ENCODE assay signal across 11 cellular contexts in genomic region chr10:127919418-127920191, GRCh38. TPM values are rescaled to one million over a fixed set of nuclear protein-coding genes. Genes with fewer than 3 reads are reported as not detected.
DNase-seq lines count a peak whose midpoint lies in the region; ATAC-seq and TF ChIP-seq lines count a peak whose summit lies in the region.
"Had no signal": no experiment of that assay in that cellular context is flagged by ENCODE, and none has a peak within 500 bp of the region (broad histone marks: within the 10 kb centered on the region; RNA-seq: fewer than 3 reads in every experiment).

No MANE protein-coding gene starts in this region.

- dilution Hi-C loops in IMR-90 (cut with HindIII; ENCODE audit: low sequenced_read_pairs, unreplicated experiment) = no loop called here

- in situ Hi-C loops in IMR-90 (cut with MboI; ENCODE audit: low sequenced_read_pairs) = no loop called here

- WGBS in IMR-90 (ENCODE audit: extremely low coverage in 2 of 2, insufficient read length in 1 of 2), 2 experiments = 47% methylated on average over 7 of the region's 11 CpGs; no CpG with 5 or more reads in 1 of the 2 experiments

- no TSS peak for BruUV-seq in IMR-90 (replicated peaks; lab: Mats Ljungman, UMichigan)

- H3K14ac ChIP-seq in IMR-90 (replicated peaks; ENCODE audit: low read depth, low read length) = no peak overlapping the region

- no peak overlapping the region for H3K4me3 ChIP-seq in IMR-90 (ENCODE audit: insufficient read depth, low read depth, low read length)

- no peak overlapping the region for H2BK15ac ChIP-seq in IMR-90 (ENCODE audit: low read depth, low read length)

- no peak overlapping the region for H3K56ac ChIP-seq in IMR-90 (ENCODE audit: extremely low read depth, insufficient read depth, low read length)

- H3K4ac ChIP-seq in IMR-90 (ENCODE audit: low read depth, low read length) = no peak overlapping the region

- H2AK9ac ChIP-seq in IMR-90 (replicated peaks; ENCODE audit: low read depth, low read length, poor library complexity) = no peak overlapping the region

- peaks cover 5% of the 10 kb centered on the region; the same call in 1 of the 2 replicates for H3K4me1 ChIP-seq in IMR-90 (ENCODE audit: control insufficient read depth, insufficient read depth, low read length)

- no peaks in the 10 kb centered on the region for H4K20me1 ChIP-seq in IMR-90 (ENCODE audit: insufficient read depth, low read length)

- no peak overlapping the region for H4K91ac ChIP-seq in IMR-90 (ENCODE audit: insufficient read depth, low read depth, low read length)

- H3K4me3 Mint-ChIP-seq in chondrocyte (ENCODE audit: unreplicated experiment) = no peak overlapping the region
- peak overlapping the region; percentile 53 for H3K4me3 Mint-ChIP-seq in natural killer cell treated with Interleukin-12 subunit alpha and Interleukin-12 subunit beta and Interleukin-15 and Interleukin-18, amount 100 ng/mL, for 72 hours
- H3K4me3 Mint-ChIP-seq: HFFc6 had no signal

- no peaks in the 10 kb centered on the region for H3K27me3 Mint-ChIP-seq in chondrocyte (ENCODE audit: low read depth)
- H3K27me3 Mint-ChIP-seq in natural killer cell treated with Interleukin-12 subunit alpha and Interleukin-12 subunit beta and Interleukin-15 and Interleukin-18, amount 100 ng/mL, for 72 hours = no peaks in the 10 kb centered on the region

- H3K23ac ChIP-seq in IMR-90 (ENCODE audit: low read depth, low read length) = no peak overlapping the region

- H3K4me2 ChIP-seq in IMR-90 (ENCODE audit: low read depth, low read length) = no peak overlapping the region

- no peak overlapping the region for H2BK5ac ChIP-seq in IMR-90 (ENCODE audit: low read depth, low read length, poor library complexity, severe bottlenecking)

- no peak overlapping the region for H2BK120ac ChIP-seq in IMR-90 (ENCODE audit: low read depth, low read length)

- no peak overlapping the region for H2AFZ ChIP-seq in IMR-90 (replicated peaks; ENCODE audit: low read length, poor library complexity)

- TF ChIP-seq POLR2A in IMR-90 (IDR thresholded peaks at IDR 0.05; ENCODE audit: low read depth, low read length) = no peak

- H3K36me3 ChIP-seq in IMR-90 (ENCODE audit: control insufficient read depth, insufficient read depth, low read length) = no peaks in the 10 kb centered on the region

- H3K18ac ChIP-seq in IMR-90 (ENCODE audit: low read depth, low read length) = no peak overlapping the region

- no peak for TF ChIP-seq CTCF in IMR-90 (conservative IDR thresholded peaks at IDR 0.05; ENCODE audit: low read depth, low read length)
- TF ChIP-seq CTCF in chondrocyte (IDR thresholded peaks at IDR 0.05) = peak; percentile 52

- H3K27ac Mint-ChIP-seq in chondrocyte (ENCODE audit: unreplicated experiment) = peak overlapping the region; percentile 64
- peak overlapping the region; percentile 46 to 84 for H3K27ac Mint-ChIP-seq in natural killer cell treated with Interleukin-12 subunit alpha and Interleukin-12 subunit beta and Interleukin-15 and Interleukin-18, amount 100 ng/mL, for 72 hours
- H3K27ac Mint-ChIP-seq: HFFc6 had no signal

- no peaks in the 10 kb centered on the region; the same call in 1 of the 2 replicates for H3K9me1 ChIP-seq in IMR-90 (ENCODE audit: insufficient read depth, low read length)

- peaks cover 48% of the 10 kb centered on the region for H3K4me1 Mint-ChIP-seq in chondrocyte (ENCODE audit: low read depth)
- H3K4me1 Mint-ChIP-seq in natural killer cell treated with Interleukin-12 subunit alpha and Interleukin-12 subunit beta and Interleukin-15 and Interleukin-18, amount 100 ng/mL, for 72 hours (ENCODE audit: low read depth in 2 of 2) = peaks cover 17 to 24% of the 10 kb centered on the region in 2 donors

- POLR2A ChIA-PET in IMR-90 (lab: Charles Lee; ENCODE audit: unreplicated experiment) = interaction anchor here (0.5 kb wide), 1 partner anchor 69 kb away, joined by 3 read pairs; no protein-coding TSS in a partner anchor

- H2BK20ac ChIP-seq in IMR-90 (ENCODE audit: low read depth, low read length) = no peak overlapping the region

- no peak overlapping the region for H4K8ac ChIP-seq in IMR-90 (ENCODE audit: low read depth in 2 of 2, low read length in 2 of 2)

- no peak overlapping the region for H4K5ac ChIP-seq in IMR-90 (ENCODE audit: low read depth, low read length)

- no peak overlapping the region for H3K27ac ChIP-seq in IMR-90 (ENCODE audit: insufficient read depth, low read length)

- DNase-seq in CMK (ENCODE audit: low read depth) = peak; percentile 1
- peak; percentile 37 for DNase-seq in IMR-90
- DNase-seq in chondrocyte (ENCODE audit: low spot score) = no peak
- DNase-seq in natural killer cell treated with Interleukin-12 subunit alpha and Interleukin-12 subunit beta and Interleukin-15 and Interleukin-18, amount 100 ng/mL, for 72 hours (ENCODE audit: low spot score) = no peak
- no peak for DNase-seq in ureter (ENCODE audit: low spot score)
- no peak for DNase-seq in NCI-H510A treated with DMSO at 0.1 percent for 48 hours (lab: John Stamatoyannopoulos, UW)
- DNase-seq in activated T-cell treated with anti-CD3 and anti-CD28 coated beads, Interleukin-2, amount 50 U/mL, for 1 hour = no peak
- DNase-seq in NCI-H1694 (lab: John Stamatoyannopoulos, UW) = no peak
- DNase-seq: activated CD8-positive, alpha-beta memory T cell treated with anti-CD3 and anti-CD28 coated beads, Interleukin-2, amount 50 U/mL, for 48 hours; HFFc6 had no signal

- no peak overlapping the region for H2AK5ac ChIP-seq in IMR-90 (ENCODE audit: low read depth, low read length)

- H3K9me3 ChIP-seq in IMR-90 (ENCODE audit: control insufficient read depth, insufficient read depth, low read length) = no peaks in the 10 kb centered on the region

- CTCF ChIA-PET in IMR-90 (lab: Yijun Ruan, JAX) = no interaction called here

- H3K27me3 ChIP-seq in IMR-90 (ENCODE audit: control insufficient read depth, insufficient read depth, low read length) = no peaks in the 10 kb centered on the region

- no peaks in the 10 kb centered on the region for H3K36me3 Mint-ChIP-seq in chondrocyte (ENCODE audit: low read depth)
- H3K36me3 Mint-ChIP-seq in natural killer cell treated with Interleukin-12 subunit alpha and Interleukin-12 subunit beta and Interleukin-15 and Interleukin-18, amount 100 ng/mL, for 72 hours = no peaks in the 10 kb centered on the region

- no peak for TF ChIP-seq RAD21 in IMR-90 (IDR thresholded peaks at IDR 0.05; ENCODE audit: low read length)

- H3K79me1 ChIP-seq in IMR-90 (ENCODE audit: low read depth in 1 of 2, low read length in 2 of 2) = no peaks in the 10 kb centered on the region; a peak in 1 of 4 replicates

- H3K9ac ChIP-seq in IMR-90 (ENCODE audit: low read depth, low read length) = no peak overlapping the region

- no peaks in the 10 kb centered on the region for H3K9me3 Mint-ChIP-seq in chondrocyte (ENCODE audit: low read depth)
- no peaks in the 10 kb centered on the region for H3K9me3 Mint-ChIP-seq in natural killer cell treated with Interleukin-12 subunit alpha and Interleukin-12 subunit beta and Interleukin-15 and Interleukin-18, amount 100 ng/mL, for 72 hours

- ATAC-seq in IMR-90 (ENCODE audit: low read depth) = no peak
- peak; percentile 73 to 87 for ATAC-seq in natural killer cell treated with Interleukin-12 subunit alpha and Interleukin-12 subunit beta and Interleukin-15 and Interleukin-18, amount 100 ng/mL, for 72 hours

- intact Hi-C loops in IMR-90 (cut with micrococcal nuclease) = no loop called here

TF ChIP-seq in IMR-90, 13 proteins besides CTCF, POLR2A, EP300 and RAD21:
- no peak for TF ChIP-seq RFX5 (IDR thresholded peaks at IDR 0.05; ENCODE audit: low read depth, low read length)
- TF ChIP-seq BHLHE40 (IDR thresholded peaks at IDR 0.05; ENCODE audit: low read depth, low read length) = no peak
- TF ChIP-seq RCOR1 (IDR thresholded peaks at IDR 0.05; ENCODE audit: insufficient replicate concordance, low read length) = no peak

RNA-seq across cellular contexts. Expression of gene PTPRE, which starts 12.7 kb away (rescaled TPM):
- total RNA-seq in IMR-90 (2012; rRNA removed) (0.54 and 0.56 TPM in 2 replicates), chondrocyte (3.1 to 6.2 TPM (median 5.7 TPM) in 3 replicates), ureter (33.0 TPM)
- 0.26 and 0.34 TPM in 2 replicates for polyA plus RNA-seq in IMR-90 (2012; rRNA removed)
- polyA plus RNA-seq in IMR-90 (2012; cell fraction: cytosol; rRNA removed) = 0.12 and 0.56 TPM in 2 replicates
- polyA plus RNA-seq in IMR-90 (2012; cell fraction: nucleus; rRNA removed; ENCODE audit: low replicate concordance) = 0.62 and 0.84 TPM in 2 replicates
- 100 to 1,000 TPM in 1 of 2 donors, 10 to 100 TPM in 1; 65.1 to 147 TPM for total RNA-seq in natural killer cell treated with Interleukin-12 subunit alpha and Interleukin-12 subunit beta and Interleukin-15 and Interleukin-18, amount 100 ng/mL, for 72 hours

RNA-seq across cellular contexts. Expression of gene CLRN3, which starts 26.9 kb away (rescaled TPM):
- total RNA-seq in IMR-90 (2012; rRNA removed) = not detected in 2 replicates
- polyA plus RNA-seq in IMR-90 (2012; rRNA removed) = not detected in 2 replicates
- not detected in 2 replicates for polyA plus RNA-seq in IMR-90 (2012; cell fraction: cytosol; rRNA removed)
- polyA plus RNA-seq in IMR-90 (2012; cell fraction: nucleus; rRNA removed; ENCODE audit: low replicate concordance) = not detected in 2 replicates
- total RNA-seq in chondrocyte = not detected in 3 replicates
- not detected for total RNA-seq in natural killer cell treated with Interleukin-12 subunit alpha and Interleukin-12 subunit beta and Interleukin-15 and Interleukin-18, amount 100 ng/mL, for 72 hours
- total RNA-seq in ureter = not detected
- total RNA-seq: HFFc6, pulmonary artery endothelial cell had no signal

Comparison
In these comparisons a context has a peak if more than half of its experiments do, and no peak if none do; other contexts are left out.
1. DNase-seq: peak in CMK (single experiment) and IMR-90 (single experiment); none in chondrocyte (single experiment), natural killer cell treated with Interleukin-12 subunit alpha and Interleukin-12 subunit beta and Interleukin-15 and Interleukin-18, amount 100 ng/mL, for 72 hours (single experiment), ureter (single experiment), NCI-H510A treated with DMSO at 0.1 percent for 48 hours (single experiment), activated T-cell treated with anti-CD3 and anti-CD28 coated beads, Interleukin-2, amount 50 U/mL, for 1 hour (single experiment) and NCI-H1694 (single experiment).